24 cellular contexts compared by ENCODE assay signal in the genomic region with DNA sequence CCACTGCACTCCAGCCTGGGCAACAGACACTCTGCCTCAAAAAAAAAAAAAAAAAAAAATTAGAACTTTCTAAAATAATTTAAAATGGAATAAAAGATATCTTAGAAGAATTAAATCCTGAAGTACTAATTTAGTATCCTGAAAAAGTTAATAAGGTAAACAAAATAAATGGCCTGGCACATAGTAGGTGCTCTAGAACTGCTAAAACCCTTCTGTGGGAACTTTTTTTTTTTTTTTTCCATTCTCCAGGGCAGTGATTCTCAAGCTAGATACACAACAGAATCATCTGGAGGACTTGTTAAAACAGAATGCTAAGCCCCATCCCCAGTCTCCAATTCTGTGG.
DNase-seq lines count a peak whose midpoint lies in the region; TF ChIP-seq lines count a peak whose summit lies in the region.
"Had no signal": no experiment of that assay in that cellular context is flagged by ENCODE, and none has a peak within 500 bp of the region (broad histone marks: within the 10 kb centered on the region; RNA-seq: fewer than 3 reads in every experiment).

No MANE protein-coding gene starts in this region.

- H3K27ac Mint-ChIP-seq in HFFc6 (peak overlapping the region; percentile 76), osteocyte (ENCODE audit: unreplicated experiment) (peak overlapping the region; percentile 77)
- H3K27ac Mint-ChIP-seq: activated T-helper 1 cell treated with anti-CD3 and anti-CD28 coated beads, Interleukin-12 subunit alpha, Interleukin-12 subunit beta, Interleukin-2, Interleukin-4 antibody, amounts not matched to agents 30 ng/mL and 10 ng/mL and 1 ng/mL, durations not matched to agents 14 hours and 24 hours and 36 hours; T-helper 1 cell treated with Interleukin-12 subunit alpha and Interleukin-12 subunit beta and Interleukin-4 antibody, amounts not matched to agents 30 μg/mL and 1 μg/mL, for 36 hours had no signal

- H3K4me3 Mint-ChIP-seq in HFFc6 = no peak overlapping the region
- no peak overlapping the region for H3K4me3 Mint-ChIP-seq in osteocyte (ENCODE audit: unreplicated experiment)
- H3K4me3 Mint-ChIP-seq: activated T-helper 1 cell treated with anti-CD3 and anti-CD28 coated beads, Interleukin-12 subunit alpha, Interleukin-12 subunit beta, Interleukin-2, Interleukin-4 antibody, amounts not matched to agents 30 ng/mL and 10 ng/mL and 1 ng/mL, durations not matched to agents 14 hours and 24 hours and 36 hours; T-helper 1 cell treated with Interleukin-12 subunit alpha and Interleukin-12 subunit beta and Interleukin-4 antibody, amounts not matched to agents 30 μg/mL and 1 μg/mL, for 36 hours had no signal

- no peaks in the 10 kb centered on the region for H3K9me3 Mint-ChIP-seq in HFFc6
- H3K9me3 Mint-ChIP-seq in osteocyte (ENCODE audit: unreplicated experiment) = no peaks in the 10 kb centered on the region
- H3K9me3 Mint-ChIP-seq: activated T-helper 1 cell treated with anti-CD3 and anti-CD28 coated beads, Interleukin-12 subunit alpha, Interleukin-12 subunit beta, Interleukin-2, Interleukin-4 antibody, amounts not matched to agents 30 ng/mL and 10 ng/mL and 1 ng/mL, durations not matched to agents 14 hours and 24 hours and 36 hours; T-helper 1 cell treated with Interleukin-12 subunit alpha and Interleukin-12 subunit beta and Interleukin-4 antibody, amounts not matched to agents 30 μg/mL and 1 μg/mL, for 36 hours had no signal

- TF ChIP-seq CTCF in BJ (IDR thresholded peaks at IDR 0.05; ENCODE audit: insufficient read depth, low read depth, low read length) = no peak
- TF ChIP-seq CTCF in HFFc6 (IDR thresholded peaks at IDR 0.05) = no peak
- no peak for TF ChIP-seq CTCF in esophagus squamous epithelium (IDR thresholded peaks at IDR 0.05)
- no peak for TF ChIP-seq CTCF in osteocyte (IDR thresholded peaks at IDR 0.05)

- H3K4me3 ChIP-seq in BJ (ENCODE audit: low read depth, low read length) (peak overlapping the region; percentile 13; the same call in 1 of the 2 replicates), esophagus squamous epithelium (no peak overlapping the region)
- H3K4me3 ChIP-seq: left lung, prostate gland, tibial artery had no signal

- peaks cover 12 to 64% (median 17%) of the 10 kb centered on the region in 3 donors for H3K4me1 ChIP-seq in esophagus squamous epithelium
- H3K4me1 ChIP-seq: prostate gland had no signal

- intact Hi-C loops in esophagus squamous epithelium (cut with DNase I) = no loop called here

- H3K4me1 Mint-ChIP-seq in HFFc6 (ENCODE audit: low read depth) = peaks cover 63% of the 10 kb centered on the region
- H3K4me1 Mint-ChIP-seq in osteocyte (ENCODE audit: unreplicated experiment) = peaks cover 56% of the 10 kb centered on the region

- H3K27me3 ChIP-seq in BJ (ENCODE audit: control insufficient read depth, insufficient read depth, low read length) (no peaks in the 10 kb centered on the region), esophagus squamous epithelium (no peaks in the 10 kb centered on the region)
- H3K27me3 ChIP-seq: left lung, neutrophil, tibial artery had no signal

- H3K36me3 Mint-ChIP-seq in HFFc6 (ENCODE audit: low read depth) (peaks cover 14% of the 10 kb centered on the region), osteocyte (ENCODE audit: unreplicated experiment) (peaks cover 4% of the 10 kb centered on the region)

- no peaks in the 10 kb centered on the region for H3K9me3 ChIP-seq in esophagus squamous epithelium
- H3K9me3 ChIP-seq: left lung, neutrophil, prostate gland, tibial artery had no signal

- POLR2A ChIA-PET in BJ (lab: Charles Lee) = no interaction called here

- CTCF ChIA-PET in BJ (lab: Yijun Ruan, JAX) = interaction anchor here (1.1 to 1.4 kb wide), 4 partner anchors 10 to 65 kb away, joined by 3 to 4 read pairs (median 3); a partner anchor contains a TSS

- H3K36me3 ChIP-seq in BJ (ENCODE audit: control insufficient read depth, insufficient read depth, low read length) (no peaks in the 10 kb centered on the region), esophagus squamous epithelium (no peaks in the 10 kb centered on the region)
- H3K36me3 ChIP-seq: left lung, neutrophil, prostate gland, tibial artery had no signal

- TF ChIP-seq POLR2A in esophagus squamous epithelium (IDR thresholded peaks at IDR 0.05) = no peak

- H3K27ac ChIP-seq in esophagus squamous epithelium = peak overlapping the region; percentile 33 to 81 (median 74)
- H3K27ac ChIP-seq: neutrophil, prostate gland, tibial artery had no signal

- peaks cover 1% of the 10 kb centered on the region; the same call in 1 of the 2 replicates for H3K27me3 Mint-ChIP-seq in HFFc6 (ENCODE audit: insufficient read depth)
- no peaks in the 10 kb centered on the region for H3K27me3 Mint-ChIP-seq in osteocyte (ENCODE audit: unreplicated experiment)

- DNase-seq in BJ (ENCODE audit: low read depth) (no peak), HFFc6 (no peak), esophagus squamous epithelium (lab: John Stamatoyannopoulos, UW) (no peak), osteocyte (ENCODE audit: extremely low spot score, unreplicated experiment) (no peak), NCI-H748 (lab: John Stamatoyannopoulos, UW; ENCODE audit: unreplicated experiment) (no peak), kidney tubule cell (ENCODE audit: low spot score) (no peak), 8988T (no peak)
- DNase-seq: activated CD4-positive, alpha-beta T cell treated with anti-CD3 and anti-CD28 coated beads, Interleukin-2, amount 50 U/mL, for 48 hours; activated naive CD4-positive, alpha-beta T cell treated with Interleukin-2 at 50 U/mL for 16 hours; amniotic stem cell; Calu3; DMS79 treated with DMSO at 0.1 percent for 48 hours; GDM1; left lung; NCI-H1048; NCI-H2107; RPMI8226; stimulated activated CD4-positive, alpha-beta T cell treated with anti-CD3 and anti-CD28 coated beads, Interleukin-12 subunit alpha, Interleukin-12 subunit beta, amount 100 ng/mL, for 4 hours; stimulated activated CD4-positive, alpha-beta T cell treated with anti-CD3 and anti-CD28 coated beads, Interleukin-2, amount 100 ng/mL, for 48 hours; tibial artery had no signal
